Comparison of ENCODE assay signal across 7 cellular contexts in genomic region chr17:45913030-45913429, GRCh38. TPM values are rescaled to one million over a fixed set of nuclear protein-coding genes. Genes with fewer than 3 reads are reported as not detected.
DNase-seq lines count a peak whose midpoint lies in the region; ATAC-seq, FAIRE-seq and TF ChIP-seq lines count a peak whose summit lies in the region.
"Not testable (repeated sequence)": the region's sequence is repeated elsewhere in the genome, so short reads cannot be mapped to it uniquely, and the experiment has no call there.
"Had no signal": no experiment of that assay in that cellular context is flagged by ENCODE, and none has a peak within 500 bp of the region (broad histone marks: within the 10 kb centered on the region; RNA-seq: fewer than 3 reads in every experiment).

No MANE protein-coding gene starts in this region.

- not testable (repeated sequence) for H3K9ac ChIP-seq in K562 (ENCODE audit: insufficient read depth in 1 of 2, low read depth in 2 of 2, low read length in 2 of 2); HepG2 (ENCODE audit: insufficient read depth, low read depth, low read length)

- not testable (repeated sequence) for H3K4me3 Mint-ChIP-seq in activated T-helper 17 cell treated with anti-CD3 and anti-CD28 coated beads, Interleukin-2, amount 50 U/mL, for 72 hours; natural killer cell treated with Interleukin-12 subunit alpha and Interleukin-12 subunit beta and Interleukin-15 and Interleukin-18, amount 100 ng/mL, for 72 hours; stimulated activated effector memory CD8-positive, alpha-beta T cell treated with anti-CD3 and anti-CD28 coated beads, Interleukin-12 subunit alpha, Interleukin-12 subunit beta, amount 100 ng/mL, for 72 hours

- H3K9me3 ChIP-seq in K562 (replicated peaks; ENCODE audit: control insufficient read depth, insufficient read depth, low read depth, low read length); HepG2 (ENCODE audit: low read length); psoas muscle: not testable (repeated sequence)

- H3K4me1 ChIP-seq in K562 (replicated peaks in 1 of 2; ENCODE audit: control insufficient read depth in 2 of 2, insufficient read depth in 2 of 2, low read length in 2 of 2); HepG2 (ENCODE audit: insufficient read depth, low read length): not testable (repeated sequence)
- H3K4me1 ChIP-seq in psoas muscle, result peaks cover 36% of the 10 kb centered on the region

- DNase-seq in K562 (ENCODE audit: extremely low read depth in 1 of 4, low spot score in 3 of 4); HepG2 (ENCODE audit: low spot score); psoas muscle; stimulated activated effector memory CD8-positive, alpha-beta T cell treated with anti-CD3 and anti-CD28 coated beads, Interleukin-12 subunit alpha, Interleukin-12 subunit beta, amount 100 ng/mL, for 72 hours (ENCODE audit: low spot score in 2 of 2): not testable (repeated sequence)
- peak; percentile 37 for DNase-seq in natural killer cell treated with Interleukin-12 subunit alpha and Interleukin-12 subunit beta and Interleukin-15 and Interleukin-18, amount 100 ng/mL, for 72 hours (ENCODE audit: low spot score)

- not testable (repeated sequence) for H3K9me1 ChIP-seq in K562 (ENCODE audit: control insufficient read depth, insufficient read depth, low read length)

- BruUV-seq in K562 (replicated peaks; lab: Mats Ljungman, UMichigan); HepG2 (replicated peaks; lab: Mats Ljungman, UMichigan): not testable (repeated sequence)

- not testable (repeated sequence) for TF ChIP-seq CTCF in K562 (IDR thresholded peaks at IDR 0.05 in 2 of 3, conservative IDR thresholded peaks at IDR 0.05 in 1 of 3; ENCODE audit: insufficient read depth in 2 of 3, low read depth in 1 of 3, low read length in 3 of 3); HepG2 (CRISPR knock-in tag; IDR thresholded peaks at IDR 0.05); psoas muscle (IDR thresholded peaks at IDR 0.05)

- POLR2A ChIA-PET in K562 (lab: Yijun Ruan, JAX), result interaction anchor here (1.2 to 1.9 kb wide), 3 partner anchors 9 to 21 kb away, joined by 3 to 5 read pairs (median 3); no protein-coding TSS in a partner anchor
- POLR2A ChIA-PET in HepG2 (lab: Yijun Ruan, JAX), result not testable (repeated sequence)

- 5% methylated on average over 5 of the region's 5 CpGs for WGBS in K562 (ENCODE audit: insufficient coverage, low coverage, missing lambda C conversion rate)
- 98% methylated on average over 5 of the region's 5 CpGs for WGBS in HepG2 (ENCODE audit: low lambda C conversion rate)
- WGBS in psoas muscle, 3 donors, result 88 to 96% (median 90%) methylated on average over 5 of the region's 5 CpGs

- not testable (repeated sequence) for TF ChIP-seq EP300 in K562 (IDR thresholded peaks at IDR 0.05; ENCODE audit: low read length); HepG2 (IDR thresholded peaks at IDR 0.05; ENCODE audit: low read depth in 2 of 2, low read length in 2 of 2); HepG2 (CRISPR knock-in tag; IDR thresholded peaks at IDR 0.05; ENCODE audit: borderline replicate concordance)

- TF ChIP-seq RAD21 in K562 (CRISPR knock-in tag; conservative IDR thresholded peaks at IDR 0.05 in 1 of 2, IDR thresholded peaks at IDR 0.05 in 1 of 2); HepG2 (CRISPR knock-in tag; IDR thresholded peaks at IDR 0.05): not testable (repeated sequence)

- not testable (repeated sequence) for H4K20me1 ChIP-seq in K562 (replicated peaks; ENCODE audit: control insufficient read depth, insufficient read depth, low read length); HepG2 (ENCODE audit: insufficient read depth, low read length)

- not testable (repeated sequence) for H3K4me3 ChIP-seq in K562; HepG2 (replicated peaks in 1 of 3; ENCODE audit: insufficient read depth in 1 of 3, low read depth in 2 of 3, low read length in 3 of 3); psoas muscle

- CTCF ChIA-PET in K562 (lab: Yijun Ruan, JAX; ENCODE audit: low intra/inter-chr PET ratio); HepG2 (lab: Yijun Ruan, JAX; ENCODE audit: low intra/inter-chr PET ratio, low total read pairs): not testable (repeated sequence)

- H3K36me3 ChIP-seq in K562 (ENCODE audit: control insufficient read depth, insufficient read depth, low read length); HepG2 (replicated peaks in 1 of 2; ENCODE audit: control insufficient read depth in 1 of 2, insufficient read depth in 2 of 2, low read length in 2 of 2); psoas muscle (ENCODE audit: insufficient read depth in 1 of 2, low read depth in 1 of 2): not testable (repeated sequence)

- not testable (repeated sequence) for H3K4me2 ChIP-seq in K562 (ENCODE audit: insufficient read depth, low read length); HepG2 (ENCODE audit: low read depth, low read length)

- not testable (repeated sequence) for H3K9me3 Mint-ChIP-seq in activated T-helper 17 cell treated with anti-CD3 and anti-CD28 coated beads, Interleukin-2, amount 50 U/mL, for 72 hours; natural killer cell treated with Interleukin-12 subunit alpha and Interleukin-12 subunit beta and Interleukin-15 and Interleukin-18, amount 100 ng/mL, for 72 hours; stimulated activated effector memory CD8-positive, alpha-beta T cell treated with anti-CD3 and anti-CD28 coated beads, Interleukin-12 subunit alpha, Interleukin-12 subunit beta, amount 100 ng/mL, for 72 hours

- peaks cover 15 to 38% of the 10 kb centered on the region in 2 experiments for H3K27me3 ChIP-seq in K562 (ENCODE audit: control insufficient read depth in 2 of 2, insufficient read depth in 2 of 2, low read length in 2 of 2)
- H3K27me3 ChIP-seq in HepG2 (ENCODE audit: control insufficient read depth in 1 of 2, insufficient read depth in 2 of 2, low read length in 2 of 2); psoas muscle (ENCODE audit: insufficient read depth in 3 of 3, low read length in 2 of 3): not testable (repeated sequence)

- not testable (repeated sequence) for H3K4me1 Mint-ChIP-seq in activated T-helper 17 cell treated with anti-CD3 and anti-CD28 coated beads, Interleukin-2, amount 50 U/mL, for 72 hours; natural killer cell treated with Interleukin-12 subunit alpha and Interleukin-12 subunit beta and Interleukin-15 and Interleukin-18, amount 100 ng/mL, for 72 hours (ENCODE audit: low read depth in 2 of 2)
- peaks cover 29% of the 10 kb centered on the region for H3K4me1 Mint-ChIP-seq in stimulated activated effector memory CD8-positive, alpha-beta T cell treated with anti-CD3 and anti-CD28 coated beads, Interleukin-12 subunit alpha, Interleukin-12 subunit beta, amount 100 ng/mL, for 72 hours

- H3K27ac Mint-ChIP-seq in activated T-helper 17 cell treated with anti-CD3 and anti-CD28 coated beads, Interleukin-2, amount 50 U/mL, for 72 hours, result peak overlapping the region; percentile 17
- not testable (repeated sequence) for H3K27ac Mint-ChIP-seq in natural killer cell treated with Interleukin-12 subunit alpha and Interleukin-12 subunit beta and Interleukin-15 and Interleukin-18, amount 100 ng/mL, for 72 hours
- peak overlapping the region; percentile 41 for H3K27ac Mint-ChIP-seq in stimulated activated effector memory CD8-positive, alpha-beta T cell treated with anti-CD3 and anti-CD28 coated beads, Interleukin-12 subunit alpha, Interleukin-12 subunit beta, amount 100 ng/mL, for 72 hours

- intact Hi-C loops in K562 (cut with micrococcal nuclease); HepG2 (cut with micrococcal nuclease; ENCODE audit: unreplicated experiment); psoas muscle (cut with DNase I): not testable (repeated sequence)

- not testable (repeated sequence) for H3K27ac ChIP-seq in K562 (ENCODE audit: extremely low read depth, low read depth, low read length); HepG2 (ENCODE audit: extremely low read length, insufficient read depth, low read length)
- H3K27ac ChIP-seq in psoas muscle, result peak overlapping the region; percentile 18

- H3K79me2 ChIP-seq in K562 (ENCODE audit: control insufficient read depth, insufficient read depth, low read length); HepG2 (ENCODE audit: insufficient read depth, low read length): not testable (repeated sequence)

- H2AFZ ChIP-seq in K562 (ENCODE audit: low read depth, low read length); HepG2 (ENCODE audit: low read length): not testable (repeated sequence)

- TF ChIP-seq POLR2A in K562 (conservative IDR thresholded peaks at IDR 0.05); HepG2 (IDR thresholded peaks at IDR 0.05; ENCODE audit: insufficient read depth in 1 of 2, low read depth in 2 of 2, low read length in 2 of 2): not testable (repeated sequence)

- ATAC-seq in activated T-helper 17 cell treated with anti-CD3 and anti-CD28 coated beads, Interleukin-2, amount 50 U/mL, for 72 hours (replicated peaks); K562; HepG2; natural killer cell treated with Interleukin-12 subunit alpha and Interleukin-12 subunit beta and Interleukin-15 and Interleukin-18, amount 100 ng/mL, for 72 hours; psoas muscle; stimulated activated effector memory CD8-positive, alpha-beta T cell treated with anti-CD3 and anti-CD28 coated beads, Interleukin-12 subunit alpha, Interleukin-12 subunit beta, amount 100 ng/mL, for 72 hours: not testable (repeated sequence)

- not testable (repeated sequence) for H3K27me3 Mint-ChIP-seq in activated T-helper 17 cell treated with anti-CD3 and anti-CD28 coated beads, Interleukin-2, amount 50 U/mL, for 72 hours
- H3K27me3 Mint-ChIP-seq in natural killer cell treated with Interleukin-12 subunit alpha and Interleukin-12 subunit beta and Interleukin-15 and Interleukin-18, amount 100 ng/mL, for 72 hours, result peaks cover 12 to 19% of the 10 kb centered on the region in 2 donors

- FAIRE-seq in K562 (lab: Jason Lieb, UNC); HepG2 (lab: Jason Lieb, UNC): not testable (repeated sequence)

- H3K36me3 Mint-ChIP-seq in activated T-helper 17 cell treated with anti-CD3 and anti-CD28 coated beads, Interleukin-2, amount 50 U/mL, for 72 hours (ENCODE audit: low read depth); natural killer cell treated with Interleukin-12 subunit alpha and Interleukin-12 subunit beta and Interleukin-15 and Interleukin-18, amount 100 ng/mL, for 72 hours; stimulated activated effector memory CD8-positive, alpha-beta T cell treated with anti-CD3 and anti-CD28 coated beads, Interleukin-12 subunit alpha, Interleukin-12 subunit beta, amount 100 ng/mL, for 72 hours: not testable (repeated sequence)

- in situ Hi-C loops in K562 (cut with MboI); HepG2 (cut with HindIII; ENCODE audit: extremely low pct_ligation_motif_present, low pct_unique_long_range_greater_than_20kb): not testable (repeated sequence)

RNA-seq across cellular contexts. Expression of gene MAPT, which starts 18.7 kb away (rescaled TPM):
- total RNA-seq in activated T-helper 17 cell treated with anti-CD3 and anti-CD28 coated beads, Interleukin-2, amount 50 U/mL, for 72 hours, result 1 to 10 TPM in 1 of 2 donors, under 1 TPM in 1; 0.63 to 4.9 TPM
- total RNA-seq in K562 (2011; cell fraction: chromatin; rRNA removed; ENCODE audit: low replicate concordance), result 2.1 and 2.2 TPM in 2 replicates
- total RNA-seq in K562 (2011; cell fraction: nucleolus; rRNA removed), result 0.92 and 1.2 TPM in 2 replicates
- total RNA-seq in K562 (2011; cell fraction: nucleoplasm; rRNA removed), result 1.1 and 1.5 TPM in 2 replicates
- total RNA-seq in K562 (2014; rRNA removed) (0.45 and 0.54 TPM in 2 replicates), K562 (2014; rRNA removed; fragmentation: Illumina TruSeq; extraction: Trizol) (0.16 and 0.18 TPM in 2 replicates), K562 (2015; rRNA removed; fragmentation: Illumina TruSeq; extraction: Trizol) (0.29 and 0.49 TPM in 2 replicates), K562 (2021) (0.83 and 1.1 TPM in 2 replicates), HepG2 (2016; rRNA removed; fragmentation: Illumina TruSeq; extraction: Trizol) (2.1 and 3.6 TPM in 2 replicates), psoas muscle (100 to 1,000 TPM; 104 to 253 (median 170) TPM)
- polyA plus RNA-seq in K562 (2011; rRNA removed) (0.31 and 0.36 TPM in 2 replicates), K562 (2014; fragmentation: Illumina TruSeq; extraction: Trizol) (0.58 and 1.1 TPM in 2 replicates), K562 (2014; fragmentation: Nextera tagmentation; extraction: Ambion mirVana) (under 1 TPM; 0.04 to 0.14 TPM), K562 (2014; rRNA removed) (0.45 and 0.90 TPM in 2 replicates), HepG2 (2011; rRNA removed) (2.8 and 3.3 TPM in 2 replicates), psoas muscle (10 to 100 TPM; 16.0 to 61.3 (median 43.9) TPM)
- polyA plus RNA-seq in K562 (2011; cell fraction: cytosol; rRNA removed), result 0.15 and 0.31 TPM in 2 replicates
- 0.32 and 0.47 TPM in 2 replicates for polyA plus RNA-seq in K562 (2011; cell fraction: nucleus; rRNA removed)
- polyA plus RNA-seq in K562 (2012), result 1.9 and 4.6 TPM in 2 replicates
- polyA minus RNA-seq in K562 (2011; rRNA and poly(A)+ RNA removed), result 0.35 and 0.42 TPM in 2 replicates
- polyA minus RNA-seq in K562 (2011; cell fraction: cytosol; rRNA and poly(A)+ RNA removed), result 0.36 and 0.86 TPM in 2 replicates
- 0.40 and 0.44 TPM in 2 replicates for polyA minus RNA-seq in K562 (2011; cell fraction: nucleus; rRNA and poly(A)+ RNA removed)
- 2.0 and 2.2 TPM in 2 replicates for total RNA-seq in HepG2 (2016; cell fraction: cytosol; rRNA removed; fragmentation: Illumina TruSeq; extraction: Trizol; ENCODE audit: low read depth)
- total RNA-seq in HepG2 (2016; cell fraction: insoluble cytoplasmic fraction; rRNA removed; fragmentation: Illumina TruSeq; extraction: Trizol), result 1.7 and 2.4 TPM in 2 replicates
- total RNA-seq in HepG2 (2016; cell fraction: membrane; rRNA removed; fragmentation: Illumina TruSeq; extraction: Trizol), result 2.1 and 2.3 TPM in 2 replicates
- 1.8 and 2.7 TPM in 2 replicates for total RNA-seq in HepG2 (2016; cell fraction: nucleus; rRNA removed; fragmentation: Illumina TruSeq; extraction: Trizol)
- 1.4 and 1.9 TPM in 2 replicates for polyA plus RNA-seq in HepG2 (2011; cell fraction: cytosol; rRNA removed)
- 3.1 and 3.6 TPM in 2 replicates for polyA plus RNA-seq in HepG2 (2011; cell fraction: nucleus; rRNA removed)
- polyA plus RNA-seq in HepG2 (2012), result 3.8 and 7.8 TPM in 2 replicates
- polyA plus RNA-seq in HepG2 (2016; cell fraction: cytosol; fragmentation: Illumina TruSeq; extraction: Trizol; ENCODE audit: low read depth), result 6.6 and 6.7 TPM in 2 replicates
- polyA plus RNA-seq in HepG2 (2016; cell fraction: insoluble cytoplasmic fraction; fragmentation: Illumina TruSeq; extraction: Trizol; ENCODE audit: low read depth), result 4.1 and 6.8 TPM in 2 replicates
- polyA plus RNA-seq in HepG2 (2016; cell fraction: membrane; fragmentation: Illumina TruSeq; extraction: Trizol; ENCODE audit: low read depth), result 4.0 and 5.5 TPM in 2 replicates
- polyA plus RNA-seq in HepG2 (2016; cell fraction: nucleus; fragmentation: Illumina TruSeq; extraction: Trizol; ENCODE audit: insufficient read depth, low read depth), result 3.8 and 5.1 TPM in 2 replicates
- 2.0 and 2.7 TPM in 2 replicates for polyA minus RNA-seq in HepG2 (2011; rRNA and poly(A)+ RNA removed; ENCODE audit: low replicate concordance)
- 0.97 and 2.1 TPM in 2 replicates for polyA minus RNA-seq in HepG2 (2011; cell fraction: cytosol; rRNA and poly(A)+ RNA removed)
- polyA minus RNA-seq in HepG2 (2011; cell fraction: nucleus; rRNA and poly(A)+ RNA removed), result 1.4 and 1.7 TPM in 2 replicates
- total RNA-seq in natural killer cell treated with Interleukin-12 subunit alpha and Interleukin-12 subunit beta and Interleukin-15 and Interleukin-18, amount 100 ng/mL, for 72 hours, result under 1 TPM; 0.14 to 0.17 TPM
- polyA plus RNA-seq: CD14-positive monocyte had no signal

Comparison
In these comparisons a context has a peak if more than half of its experiments do, and no peak if none do; other contexts are left out.
1. RNA of gene MAPT, which starts 18.7 kb away (total RNA-seq): 104 to 253 TPM in psoas muscle; 0.63 to 4.9 TPM in activated T-helper 17 cell treated with anti-CD3 and anti-CD28 coated beads, Interleukin-2, amount 50 U/mL, for 72 hours, 1.7 to 3.6 TPM in HepG2, 0.16 to 2.2 TPM in K562 and 0.14 to 0.17 TPM in natural killer cell treated with Interleukin-12 subunit alpha and Interleukin-12 subunit beta and Interleukin-15 and Interleukin-18, amount 100 ng/mL, for 72 hours; every median in the first group is over 10 times any median in the second.